Comparison of ENCODE assay signal across 10 cellular contexts in genomic region chr14:93878871-93879270, GRCh38. TPM values are rescaled to one million over a fixed set of nuclear protein-coding genes. Genes with fewer than 3 reads are reported as not detected.
"Had no signal": no experiment of that assay in that cellular context is flagged by ENCODE, and none has a peak within 500 bp of the region (broad histone marks: within the 10 kb centered on the region; RNA-seq: fewer than 3 reads in every experiment).

No MANE protein-coding gene starts in this region.

- H3K4me3 ChIP-seq: GM23248 had no signal

- ATAC-seq: HepG2 had no signal

- H3K9ac ChIP-seq: GM23248 had no signal

- H2AFZ ChIP-seq: GM23248 had no signal

- DNase-seq: GM23248, GOT3, H9, HCEC 1CT, KBM-7 had no signal

- FAIRE-seq: H54, HepG2 had no signal

- H3K27ac ChIP-seq: GM23248, HL-60 had no signal

RNA-seq across cellular contexts. Expression of gene FAM181A, which starts 48.3 kb away (rescaled TPM):
- total RNA-seq: GM23248, H9, HT1080 had no signal
- polyA plus RNA-seq: GM23248, IgD-negative memory B cell had no signal
